Comparison of ENCODE assay signal across 8 cellular contexts in genomic region chr6:32971581-32972352, GRCh38. TPM values are rescaled to one million over a fixed set of nuclear protein-coding genes. Genes with fewer than 3 reads are reported as not detected.
DNase-seq lines count a peak whose midpoint lies in the region; ATAC-seq and TF ChIP-seq lines count a peak whose summit lies in the region.

No MANE protein-coding gene starts in this region.

- H3K36me3 Mint-ChIP-seq in activated CD4-positive, alpha-beta T cell treated with anti-CD3 and anti-CD28 coated beads, Interleukin-2, amount 10 ng/mL, durations not matched to agents 7 days and 5 days (ENCODE audit: low read depth): peaks cover 67% of the 10 kb centered on the region

- no peaks in the 10 kb centered on the region for H3K27me3 Mint-ChIP-seq in activated CD4-positive, alpha-beta T cell treated with anti-CD3 and anti-CD28 coated beads, Interleukin-2, amount 10 ng/mL, durations not matched to agents 7 days and 5 days

- no peaks in the 10 kb centered on the region for H3K9me3 Mint-ChIP-seq in activated CD4-positive, alpha-beta T cell treated with anti-CD3 and anti-CD28 coated beads, Interleukin-2, amount 10 ng/mL, durations not matched to agents 7 days and 5 days

- TF ChIP-seq CTCF in C4-2B (conservative IDR thresholded peaks at IDR 0.05) (no peak), coronary artery (IDR thresholded peaks at IDR 0.05) (no peak)

- ATAC-seq in GM19351 (IDR thresholded peaks at IDR 0.05; ENCODE audit: unreplicated experiment) (peak; percentile 47), HG03520 (IDR thresholded peaks at IDR 0.05; ENCODE audit: unreplicated experiment) (peak; percentile 42), left colon (peak; percentile 53)

- POLR2A ChIA-PET in activated CD4-positive, alpha-beta T cell treated with anti-CD3 and anti-CD28 coated beads, Interleukin-2, amount 10 ng/mL, durations not matched to agents 7 days and 5 days (lab: Charles Lee): interaction anchor here (0.5 to 3.1 kb wide), 23 partner anchors 9 to 1390 kb away, joined by 3 to 33 read pairs (median 5); partner anchors contain the start of genes HLA-DMA, HLA-DMB, LTB and PSMB8

- H3K4me3 Mint-ChIP-seq in activated CD4-positive, alpha-beta T cell treated with anti-CD3 and anti-CD28 coated beads, Interleukin-2, amount 10 ng/mL, durations not matched to agents 7 days and 5 days: peak overlapping the region; percentile 89

- H3K4me1 Mint-ChIP-seq in activated CD4-positive, alpha-beta T cell treated with anti-CD3 and anti-CD28 coated beads, Interleukin-2, amount 10 ng/mL, durations not matched to agents 7 days and 5 days: peaks cover 25% of the 10 kb centered on the region

- H3K4me3 ChIP-seq in coronary artery: peak overlapping the region; percentile 85

- H3K27ac ChIP-seq in C4-2B (peak overlapping the region; percentile 99), coronary artery (peak overlapping the region; percentile 99 to 100)

- intact Hi-C loops in left colon (cut with DNase I, micrococcal nuclease): no loop called here

- H3K27ac Mint-ChIP-seq in activated CD4-positive, alpha-beta T cell treated with anti-CD3 and anti-CD28 coated beads, Interleukin-2, amount 10 ng/mL, durations not matched to agents 7 days and 5 days: peak overlapping the region; percentile 99

- CTCF ChIA-PET in activated CD4-positive, alpha-beta T cell treated with anti-CD3 and anti-CD28 coated beads, Interleukin-2, amount 10 ng/mL, durations not matched to agents 7 days and 5 days (lab: Charles Lee): interaction anchor here (0.5 to 11.4 kb wide), 16 partner anchors 8 to 899 kb away, joined by 3 to 156 read pairs (median 6); partner anchors contain the start of genes HLA-DMA, HLA-DMB, PSMB9 and TAP1

- DNase-seq in NCI-H526 treated with DMSO at 0.1 percent for 48 hours (lab: John Stamatoyannopoulos, UW) (peak; percentile 100), coronary artery (ENCODE audit: low spot score) (peak; percentile 100), left colon (peak; percentile 99)
- DNase-seq in activated CD4-positive, alpha-beta T cell treated with anti-CD3 and anti-CD28 coated beads, Interleukin-2, amount 10 ng/mL, durations not matched to agents 7 days and 5 days: peak; percentile 100
- peak; percentile 98 to 100 for DNase-seq in stimulated activated CD4-positive, alpha-beta T cell treated with anti-CD3 and anti-CD28 coated beads, Interleukin-1b, Interleukin-23, amount 100 ng/mL, for 4 hours (ENCODE audit: low read depth in 2 of 2)

RNA-seq across cellular contexts. Expression of gene BRD2, which starts 3.4 kb away (rescaled TPM):
- 100 to 1,000 TPM; 334 to 383 TPM for total RNA-seq in activated CD4-positive, alpha-beta T cell treated with anti-CD3 and anti-CD28 coated beads, Interleukin-2, amount 10 ng/mL, durations not matched to agents 7 days and 5 days
- 100 to 1,000 TPM; 128 TPM for total RNA-seq in left colon

RNA-seq across cellular contexts. Expression of gene HLA-DMA, which starts 18.9 kb away (rescaled TPM):
- total RNA-seq in activated CD4-positive, alpha-beta T cell treated with anti-CD3 and anti-CD28 coated beads, Interleukin-2, amount 10 ng/mL, durations not matched to agents 7 days and 5 days: 10 to 100 TPM; 24.0 to 26.8 TPM
- 10 to 100 TPM; 11.8 to 22.1 TPM for total RNA-seq in left colon

RNA-seq across cellular contexts. Expression of gene HLA-DMB, which starts 30.9 kb away (rescaled TPM):
- total RNA-seq in activated CD4-positive, alpha-beta T cell treated with anti-CD3 and anti-CD28 coated beads, Interleukin-2, amount 10 ng/mL, durations not matched to agents 7 days and 5 days: 1 to 10 TPM; 8.1 to 8.5 TPM
- 10 to 100 TPM in 1 of 2 donors, 1 to 10 TPM in 1; 4.0 to 21.3 TPM for total RNA-seq in left colon

RNA-seq across cellular contexts. Expression of gene HLA-DOA, which starts 37.6 kb away (rescaled TPM):
- total RNA-seq in activated CD4-positive, alpha-beta T cell treated with anti-CD3 and anti-CD28 coated beads, Interleukin-2, amount 10 ng/mL, durations not matched to agents 7 days and 5 days: 1 to 10 TPM; 1.5 to 1.6 TPM
- 1 to 10 TPM in 1 of 2 donors, under 1 TPM in 1; 0.92 to 4.7 TPM for total RNA-seq in left colon

Comparison
In these comparisons a context has a peak if more than half of its experiments do, and no peak if none do; other contexts are left out.
1. Peak in every context shown above with its lines: DNase-seq, ATAC-seq, H3K4me3 ChIP-seq and H3K27ac ChIP-seq.